9 cellular contexts compared by ENCODE assay signal in the genomic region with DNA sequence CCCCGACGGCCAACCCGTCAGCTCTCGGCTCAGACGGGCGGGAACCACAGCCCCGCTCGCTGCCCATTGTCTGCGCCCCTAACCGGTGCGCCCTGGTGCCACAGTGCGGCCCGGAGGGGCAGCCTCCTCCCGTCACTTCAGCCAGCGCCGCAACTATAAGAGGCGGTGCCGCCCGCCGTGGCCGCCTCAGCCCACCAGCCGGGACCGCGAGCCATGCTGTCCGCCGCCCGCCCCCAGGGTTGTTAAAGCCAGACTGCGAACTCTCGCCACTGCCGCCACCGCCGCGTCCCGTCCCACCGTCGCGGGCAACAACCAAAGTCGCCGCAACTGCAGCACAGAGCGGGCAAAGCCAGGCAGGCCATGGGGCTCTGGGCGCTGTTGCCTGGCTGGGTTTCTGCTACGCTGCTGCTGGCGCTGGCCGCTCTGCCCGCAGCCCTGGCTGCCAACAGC. TPM values are rescaled to one million over a fixed set of nuclear protein-coding genes. Genes with fewer than 3 reads are reported as not detected.
DNase-seq lines count a peak whose midpoint lies in the region; ATAC-seq and TF ChIP-seq lines count a peak whose summit lies in the region.
"Had no signal": no experiment of that assay in that cellular context is flagged by ENCODE, and none has a peak within 500 bp of the region (broad histone marks: within the 10 kb centered on the region; RNA-seq: fewer than 3 reads in every experiment).

TSS of gene WNT1 (plus strand) at position 32 of the 450 bp plus-strand sequence. CDS start at position 361, 329 bp downstream.

- H3K36me3 Mint-ChIP-seq in activated naive CD4-positive, alpha-beta T cell treated with anti-CD3 and anti-CD28 coated beads, Interleukin-2, amount 50 U/mL, for 24 hours: no peaks in the 10 kb centered on the region
- no peaks in the 10 kb centered on the region for H3K36me3 Mint-ChIP-seq in mesothelial cell of epicardium

- TF ChIP-seq CTCF in A673 (conservative IDR thresholded peaks at IDR 0.05; ENCODE audit: low read depth, low read length) (0 out of 2 replicates have a peak, but pooled peaks have one; percentile 22), mesothelial cell of epicardium (IDR thresholded peaks at IDR 0.05; ENCODE audit: unreplicated experiment) (peak; percentile 61)

- peaks cover 67% of the 10 kb centered on the region for H3K27me3 ChIP-seq in A673 (replicated peaks; ENCODE audit: insufficient read depth, low read depth, low read length, poor library complexity)

- CTCF ChIA-PET in A673 (lab: Charles Lee): interaction anchor here (0.8 to 1.8 kb wide), 4 partner anchors 10 to 125 kb away, joined by 3 to 9 read pairs (median 6); no protein-coding TSS in a partner anchor

- DNase-seq in A673 (ENCODE audit: low spot score): no peak
- DNase-seq in mesothelial cell of epicardium (ENCODE audit: low spot score in 2 of 2, unreplicated experiment in 2 of 2): no peak
- DNase-seq in inferior parietal cortex (ENCODE audit: extremely low spot score): no peak
- no peak for DNase-seq in cerebellar cortex (ENCODE audit: low spot score)
- no peak for DNase-seq in cerebellum (ENCODE audit: low spot score)
- DNase-seq: T1000 had no signal

- H3K9me3 ChIP-seq in A673 (ENCODE audit: low read depth, low read length, poor library complexity, severe bottlenecking): no peaks in the 10 kb centered on the region

- no peak within 1 kb of the TSS for H3K27ac ChIP-seq in A673 (ENCODE audit: low read depth, low read length, poor library complexity, severe bottlenecking)

- peak within 1 kb of the TSS; percentile 87 for H3K4me3 Mint-ChIP-seq in activated naive CD4-positive, alpha-beta T cell treated with anti-CD3 and anti-CD28 coated beads, Interleukin-2, amount 50 U/mL, for 24 hours
- peak within 1 kb of the TSS; percentile 53 for H3K4me3 Mint-ChIP-seq in mesothelial cell of epicardium

- peak; percentile 8 for ATAC-seq in GM21723 (IDR thresholded peaks at IDR 0.05; ENCODE audit: unreplicated experiment)
- no peak for ATAC-seq in HG03039 (IDR thresholded peaks at IDR 0.05; ENCODE audit: unreplicated experiment)

- peaks cover 47% of the 10 kb centered on the region for H3K4me1 Mint-ChIP-seq in activated naive CD4-positive, alpha-beta T cell treated with anti-CD3 and anti-CD28 coated beads, Interleukin-2, amount 50 U/mL, for 24 hours
- peaks cover 37% of the 10 kb centered on the region for H3K4me1 Mint-ChIP-seq in mesothelial cell of epicardium

- H3K27me3 Mint-ChIP-seq in activated naive CD4-positive, alpha-beta T cell treated with anti-CD3 and anti-CD28 coated beads, Interleukin-2, amount 50 U/mL, for 24 hours: peaks cover 18% of the 10 kb centered on the region
- peaks cover 97% of the 10 kb centered on the region for H3K27me3 Mint-ChIP-seq in mesothelial cell of epicardium (ENCODE audit: low read depth)

- no TSS peak for BruUV-seq in A673 (replicated peaks; lab: Mats Ljungman, UMichigan)

- POLR2A ChIA-PET in A673 (lab: Charles Lee; ENCODE audit: low non-redundant PET): no interaction called here

- no peaks in the 10 kb centered on the region for H3K9me3 Mint-ChIP-seq in activated naive CD4-positive, alpha-beta T cell treated with anti-CD3 and anti-CD28 coated beads, Interleukin-2, amount 50 U/mL, for 24 hours
- H3K9me3 Mint-ChIP-seq in mesothelial cell of epicardium: no peaks in the 10 kb centered on the region

- no peaks in the 10 kb centered on the region for H3K36me3 ChIP-seq in A673 (ENCODE audit: insufficient read depth, low read length, poor library complexity, severe bottlenecking)

- peak within 1 kb of the TSS; percentile 87 for H3K27ac Mint-ChIP-seq in activated naive CD4-positive, alpha-beta T cell treated with anti-CD3 and anti-CD28 coated beads, Interleukin-2, amount 50 U/mL, for 24 hours
- H3K27ac Mint-ChIP-seq in mesothelial cell of epicardium: peak within 1 kb of the TSS; percentile 28

- peaks cover 32% of the 10 kb centered on the region for H3K4me1 ChIP-seq in A673 (ENCODE audit: insufficient read depth, low read length, poor library complexity, severe bottlenecking)

- peak within 1 kb of the TSS; percentile 32 for H3K4me3 ChIP-seq in A673 (ENCODE audit: low read depth, low read length, poor library complexity, severe bottlenecking)

- intact Hi-C loops in A673 (cut with micrococcal nuclease; ENCODE audit: unreplicated experiment): loop anchor here (5.0 kb wide), 1 partner anchor 126 kb away; the partner anchor contains the start of gene DDX23

RNA-seq across cellular contexts. Expression of gene WNT1, which starts in this region (rescaled TPM):
- total RNA-seq in A673 (2021) (not detected in 2 replicates), mesothelial cell of epicardium (not detected in 3 replicates), cerebellum (not detected)
